ENCODE assay signal across 1 cellular context in genomic region chr6:7726416-7727149, GRCh38.
TF ChIP-seq lines count a peak whose summit lies in the region.

No MANE protein-coding gene starts in this region.

TF ChIP-seq in K562, 482 proteins besides CTCF, POLR2A, EP300 and RAD21 (continued from another document):
- TF ChIP-seq PATZ1 (CRISPR knock-in tag; IDR thresholded peaks at IDR 0.05; ENCODE audit: borderline replicate concordance), result no peak
- no peak for TF ChIP-seq ZKSCAN1 (IDR thresholded peaks at IDR 0.05; ENCODE audit: low read depth, low read length)
- no peak for TF ChIP-seq CREM (IDR thresholded peaks at IDR 0.05; ENCODE audit: low read depth)
- TF ChIP-seq, protein P1, sequence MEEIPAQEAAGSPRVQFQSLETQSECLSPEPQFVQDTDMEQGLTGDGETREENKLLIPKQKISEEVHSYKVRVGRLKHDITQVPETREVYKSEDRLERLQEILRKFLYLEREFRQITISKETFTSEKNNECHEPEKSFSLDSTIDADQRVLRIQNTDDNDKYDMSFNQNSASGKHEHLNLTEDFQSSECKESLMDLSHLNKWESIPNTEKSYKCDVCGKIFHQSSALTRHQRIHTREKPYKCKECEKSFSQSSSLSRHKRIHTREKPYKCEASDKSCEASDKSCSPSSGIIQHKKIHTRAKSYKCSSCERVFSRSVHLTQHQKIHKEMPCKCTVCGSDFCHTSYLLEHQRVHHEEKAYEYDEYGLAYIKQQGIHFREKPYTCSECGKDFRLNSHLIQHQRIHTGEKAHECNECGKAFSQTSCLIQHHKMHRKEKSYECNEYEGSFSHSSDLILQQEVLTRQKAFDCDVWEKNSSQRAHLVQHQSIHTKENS (CRISPR knock-in tag; IDR thresholded peaks at IDR 0.05), result no peak
- no peak for TF ChIP-seq KAT7 (CRISPR knock-in tag; IDR thresholded peaks at IDR 0.05; ENCODE audit: borderline replicate concordance)
- TF ChIP-seq, protein P2, sequence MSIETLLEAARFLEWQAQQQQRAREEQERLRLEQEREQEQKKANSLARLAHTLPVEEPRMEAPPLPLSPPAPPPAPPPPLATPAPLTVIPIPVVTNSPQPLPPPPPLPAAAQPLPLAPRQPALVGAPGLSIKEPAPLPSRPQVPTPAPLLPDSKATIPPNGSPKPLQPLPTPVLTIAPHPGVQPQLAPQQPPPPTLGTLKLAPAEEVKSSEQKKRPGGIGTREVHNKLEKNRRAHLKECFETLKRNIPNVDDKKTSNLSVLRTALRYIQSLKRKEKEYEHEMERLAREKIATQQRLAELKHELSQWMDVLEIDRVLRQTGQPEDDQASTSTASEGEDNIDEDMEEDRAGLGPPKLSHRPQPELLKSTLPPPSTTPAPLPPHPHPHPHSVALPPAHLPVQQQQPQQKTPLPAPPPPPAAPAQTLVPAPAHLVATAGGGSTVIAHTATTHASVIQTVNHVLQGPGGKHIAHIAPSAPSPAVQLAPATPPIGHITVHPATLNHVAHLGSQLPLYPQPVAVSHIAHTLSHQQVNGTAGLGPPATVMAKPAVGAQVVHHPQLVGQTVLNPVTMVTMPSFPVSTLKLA (conservative IDR thresholded peaks at IDR 0.05), result no peak
- TF ChIP-seq MAZ (CRISPR knock-in tag; conservative IDR thresholded peaks at IDR 0.05 in 1 of 2, IDR thresholded peaks at IDR 0.05 in 1 of 2), result no peak
- TF ChIP-seq CTBP1 (IDR thresholded peaks at IDR 0.05; ENCODE audit: borderline replicate concordance), result no peak
- no peak for TF ChIP-seq CREB5 (CRISPR knock-in tag; IDR thresholded peaks at IDR 0.05)
- peak; percentile 29; the same call in 1 of the 2 replicates for TF ChIP-seq USF1 (CRISPR knock-in tag; IDR thresholded peaks at IDR 0.05)
- TF ChIP-seq SMAD2 (IDR thresholded peaks at IDR 0.05; ENCODE audit: low read depth, low read length), result no peak
- no peak for TF ChIP-seq TRIM24 (IDR thresholded peaks at IDR 0.05)
- TF ChIP-seq HDAC6 (IDR thresholded peaks at IDR 0.05; ENCODE audit: low read depth, low read length), result peak; percentile 94; the same call in 1 of the 2 replicates
- TF ChIP-seq MEF2D (tag; conservative IDR thresholded peaks at IDR 0.05; ENCODE audit: low read depth), result no peak
- 0 out of 2 replicates have a peak, but pooled peaks have one; percentile 29 for TF ChIP-seq REST (CRISPR knock-in tag; IDR thresholded peaks at IDR 0.05; ENCODE audit: low read depth)
- no peak for TF ChIP-seq RBM14 (IDR thresholded peaks at IDR 0.05; ENCODE audit: borderline replicate concordance, insufficient read depth, low read depth, low read length)
- no peak for TF ChIP-seq KLF1 (tag; IDR thresholded peaks at IDR 0.05)
- TF ChIP-seq HSF4 (CRISPR knock-in tag; IDR thresholded peaks at IDR 0.05; ENCODE audit: borderline replicate concordance), result no peak
- no peak for TF ChIP-seq SIN3B (IDR thresholded peaks at IDR 0.05; ENCODE audit: low read depth)
- no peak for TF ChIP-seq DMBX1 (CRISPR knock-in tag; IDR thresholded peaks at IDR 0.05; ENCODE audit: borderline replicate concordance)
- no peak for TF ChIP-seq ZNF589 (CRISPR knock-in tag; IDR thresholded peaks at IDR 0.05; ENCODE audit: low read depth)
- no peak for TF ChIP-seq TRIM28 (IDR thresholded peaks at IDR 0.05)
- no peak for TF ChIP-seq SNRNP70 (optimal IDR thresholded peaks at IDR 0.05; ENCODE audit: low read depth, low read length)
- no peak for TF ChIP-seq CHD1 (IDR thresholded peaks at IDR 0.05; ENCODE audit: low read length)
- TF ChIP-seq GATAD2B (IDR thresholded peaks at IDR 0.05; ENCODE audit: borderline replicate concordance), result no peak
- no peak for TF ChIP-seq TAF9B (IDR thresholded peaks at IDR 0.05; ENCODE audit: partially characterized antibody)
- no peak for TF ChIP-seq NR3C1 (CRISPR knock-in tag; IDR thresholded peaks at IDR 0.05)
- no peak for TF ChIP-seq RBM15 (IDR thresholded peaks at IDR 0.05; ENCODE audit: insufficient read depth, low read length)
- TF ChIP-seq ZZZ3 (IDR thresholded peaks at IDR 0.05), result no peak
- TF ChIP-seq RBM25 (IDR thresholded peaks at IDR 0.05; ENCODE audit: low read depth, low read length, severe bottlenecking), result no peak
- TF ChIP-seq PURB (CRISPR knock-in tag; IDR thresholded peaks at IDR 0.05; ENCODE audit: low read depth), result no peak
- no peak for TF ChIP-seq ELF1 (tag; IDR thresholded peaks at IDR 0.05)
- TF ChIP-seq MCM5 (IDR thresholded peaks at IDR 0.05; ENCODE audit: low read depth), result no peak
- TF ChIP-seq, protein P3, sequence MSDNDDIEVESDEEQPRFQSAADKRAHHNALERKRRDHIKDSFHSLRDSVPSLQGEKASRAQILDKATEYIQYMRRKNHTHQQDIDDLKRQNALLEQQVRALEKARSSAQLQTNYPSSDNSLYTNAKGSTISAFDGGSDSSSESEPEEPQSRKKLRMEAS (CRISPR knock-in tag; IDR thresholded peaks at IDR 0.05), result 0 out of 2 replicates have a peak, but pooled peaks have one; percentile 30
- TF ChIP-seq GATAD2A (IDR thresholded peaks at IDR 0.05), result no peak
- no peak for TF ChIP-seq ZNF274 (IDR thresholded peaks at IDR 0.05; ENCODE audit: borderline replicate concordance, low read depth, low read length)
- TF ChIP-seq SMAD4 (CRISPR knock-in tag; conservative IDR thresholded peaks at IDR 0.05), result no peak
- no peak for TF ChIP-seq ZNF431 (CRISPR knock-in tag; IDR thresholded peaks at IDR 0.05)
- TF ChIP-seq ILF3 (IDR thresholded peaks at IDR 0.05; ENCODE audit: borderline replicate concordance), result no peak
- TF ChIP-seq PCBP1 (IDR thresholded peaks at IDR 0.05; ENCODE audit: low read depth, low read length, poor library complexity, severe bottlenecking), result peak; percentile 28
- no peak for TF ChIP-seq ZNF707 (CRISPR knock-in tag; conservative IDR thresholded peaks at IDR 0.05)
- no peak for TF ChIP-seq ZBTB49 (CRISPR knock-in tag; IDR thresholded peaks at IDR 0.05; ENCODE audit: borderline replicate concordance)
TF ChIP-seq in K562: peak in this region for 8.
